8 cellular contexts compared by ENCODE assay signal in genomic region chr16:67013823-67014640, GRCh38. TPM values are rescaled to one million over a fixed set of nuclear protein-coding genes. Genes with fewer than 3 reads are reported as not detected.
A peak's percentile ranks its signal among the peaks of the same experiment; 100 is the strongest.
DNase-seq lines count a peak whose midpoint lies in the region; ATAC-seq and TF ChIP-seq lines count a peak whose summit lies in the region.

No MANE protein-coding gene starts in this region.

- intact Hi-C loops in CD4-positive, alpha-beta T cell (cut with DNase I, micrococcal nuclease), result loop anchor here in 1 of 2 experiments (10.0 kb wide), 1 partner anchor 171 kb away; the partner anchor contains the start of gene MATCAP1
- intact Hi-C loops in activated T-helper 2 cell treated with anti-CD3 and anti-CD28 coated beads, Interferon-gamma antibody, Interleukin-2, Interleukin-4, amounts not matched to agents 10 μg/mL and 5 μg/mL and 100 μg/mL, durations not matched to agents 14 hours and 24 hours and 36 hours (cut with micrococcal nuclease), result loop anchor here (2.0 to 10.0 kb wide), 3 partner anchors 29 to 171 kb away; partner anchors contain the start of gene MATCAP1

- H2AFZ ChIP-seq in OCI-LY1 (ENCODE audit: low read length), result no peak overlapping the region

- H3K9me2 ChIP-seq in OCI-LY1 (ENCODE audit: low read depth, low read length), result no peaks in the 10 kb centered on the region

- H3K4me3 ChIP-seq in OCI-LY1 (ENCODE audit: low read depth, low read length, poor library complexity, severe bottlenecking) (peak overlapping the region; percentile 55), fibroblast of villous mesenchyme (ENCODE audit: low read depth, low read length) (peak overlapping the region; percentile 55)

- CTCF ChIA-PET in CD4-positive, alpha-beta T cell (lab: Charles Lee), result interaction anchor here (1.0 to 2.2 kb wide), 8 partner anchors 17 to 171 kb away, joined by 3 to 13 read pairs (median 4); no protein-coding TSS in a partner anchor

- ATAC-seq in CD4-positive, alpha-beta T cell (ENCODE audit: poor library complexity), result peak; percentile 55
- peak; percentile 72 for ATAC-seq in stimulated activated naive CD8-positive, alpha-beta T cell treated with anti-CD3 and anti-CD28 coated beads, Interleukin-15, amount 100 ng/mL, for 72 hours
- ATAC-seq in HG03469 (IDR thresholded peaks at IDR 0.05; ENCODE audit: unreplicated experiment), result no peak

- no peaks in the 10 kb centered on the region for H3K27me3 ChIP-seq in CD4-positive, alpha-beta T cell (ENCODE audit: control insufficient read depth, insufficient read depth, low read length)
- 0 out of 2 replicates have a peak, but pooled peaks cover 4% of the 10 kb centered on the region for H3K27me3 ChIP-seq in OCI-LY1 (ENCODE audit: insufficient read depth, low read length)

- no peaks in the 10 kb centered on the region for H3K9me3 Mint-ChIP-seq in CD4-positive, alpha-beta T cell
- H3K9me3 Mint-ChIP-seq in activated T-helper 2 cell treated with anti-CD3 and anti-CD28 coated beads, Interferon-gamma antibody, Interleukin-2, Interleukin-4, amounts not matched to agents 10 μg/mL and 5 μg/mL and 100 μg/mL, durations not matched to agents 14 hours and 24 hours and 36 hours, result no peaks in the 10 kb centered on the region
- no peaks in the 10 kb centered on the region for H3K9me3 Mint-ChIP-seq in nephron progenitor cell
- no peaks in the 10 kb centered on the region for H3K9me3 Mint-ChIP-seq in stimulated activated naive CD8-positive, alpha-beta T cell treated with anti-CD3 and anti-CD28 coated beads, Interleukin-15, amount 100 ng/mL, for 72 hours

- no peaks in the 10 kb centered on the region for H4K20me1 ChIP-seq in OCI-LY1 (ENCODE audit: insufficient read depth, low read length)

- no peaks in the 10 kb centered on the region; the same call in 1 of the 2 replicates for H3K36me3 ChIP-seq in OCI-LY1 (ENCODE audit: insufficient read depth, low read length)

- POLR2A ChIA-PET in CD4-positive, alpha-beta T cell (lab: Charles Lee), result interaction anchor here (0.6 to 3.0 kb wide), 17 partner anchors 9 to 859 kb away, joined by 3 to 34 read pairs (median 3); partner anchors contain the start of genes CBFB, FBXL8, NAE1 and TRADD

- H3K27ac Mint-ChIP-seq in CD4-positive, alpha-beta T cell, result no peak overlapping the region
- peak overlapping the region; percentile 95 for H3K27ac Mint-ChIP-seq in activated T-helper 2 cell treated with anti-CD3 and anti-CD28 coated beads, Interferon-gamma antibody, Interleukin-2, Interleukin-4, amounts not matched to agents 10 μg/mL and 5 μg/mL and 100 μg/mL, durations not matched to agents 14 hours and 24 hours and 36 hours
- no peak overlapping the region for H3K27ac Mint-ChIP-seq in nephron progenitor cell
- H3K27ac Mint-ChIP-seq in stimulated activated naive CD8-positive, alpha-beta T cell treated with anti-CD3 and anti-CD28 coated beads, Interleukin-15, amount 100 ng/mL, for 72 hours, result peak overlapping the region; percentile 89 to 96

- DNase-seq in CD4-positive, alpha-beta T cell, result peak; percentile 31 to 71 (median 58)
- DNase-seq in H4 (ENCODE audit: low spot score) (peak; percentile 47), fibroblast of villous mesenchyme (ENCODE audit: low read depth) (peak; percentile 53), nephron progenitor cell (peak; percentile 87)
- DNase-seq in activated T-helper 2 cell treated with anti-CD3 and anti-CD28 coated beads, Interferon-gamma antibody, Interleukin-2, Interleukin-4, amounts not matched to agents 10 μg/mL and 5 μg/mL and 100 μg/mL, durations not matched to agents 14 hours and 24 hours and 36 hours (ENCODE audit: low spot score), result peak; percentile 79
- peak; percentile 87 to 89 for DNase-seq in stimulated activated naive CD8-positive, alpha-beta T cell treated with anti-CD3 and anti-CD28 coated beads, Interleukin-15, amount 100 ng/mL, for 72 hours

- H3F3A ChIP-seq in OCI-LY1 (ENCODE audit: insufficient read depth, low read length), result no peaks in the 10 kb centered on the region

- no peaks in the 10 kb centered on the region for H3K36me3 Mint-ChIP-seq in CD4-positive, alpha-beta T cell (ENCODE audit: low read depth)
- peaks cover 13% of the 10 kb centered on the region for H3K36me3 Mint-ChIP-seq in activated T-helper 2 cell treated with anti-CD3 and anti-CD28 coated beads, Interferon-gamma antibody, Interleukin-2, Interleukin-4, amounts not matched to agents 10 μg/mL and 5 μg/mL and 100 μg/mL, durations not matched to agents 14 hours and 24 hours and 36 hours (ENCODE audit: low read depth)
- no peaks in the 10 kb centered on the region for H3K36me3 Mint-ChIP-seq in nephron progenitor cell (ENCODE audit: low read depth)

- H3K4me3 Mint-ChIP-seq in CD4-positive, alpha-beta T cell, result peak overlapping the region; percentile 87
- H3K4me3 Mint-ChIP-seq in activated T-helper 2 cell treated with anti-CD3 and anti-CD28 coated beads, Interferon-gamma antibody, Interleukin-2, Interleukin-4, amounts not matched to agents 10 μg/mL and 5 μg/mL and 100 μg/mL, durations not matched to agents 14 hours and 24 hours and 36 hours (ENCODE audit: low read depth), result peak overlapping the region; percentile 90
- H3K4me3 Mint-ChIP-seq in nephron progenitor cell, result peak overlapping the region; percentile 71
- peak overlapping the region; percentile 89 to 95 for H3K4me3 Mint-ChIP-seq in stimulated activated naive CD8-positive, alpha-beta T cell treated with anti-CD3 and anti-CD28 coated beads, Interleukin-15, amount 100 ng/mL, for 72 hours

- no peaks in the 10 kb centered on the region for H3K79me2 ChIP-seq in OCI-LY1 (ENCODE audit: insufficient read depth, low read length)

- no peak for TF ChIP-seq CTCF in CD4-positive, alpha-beta T cell (IDR thresholded peaks at IDR 0.05)
- TF ChIP-seq CTCF in OCI-LY1 (IDR thresholded peaks at IDR 0.05; ENCODE audit: low read length), result no peak
- peak; percentile 22 for TF ChIP-seq CTCF in fibroblast of villous mesenchyme (IDR thresholded peaks at IDR 0.05; ENCODE audit: insufficient read depth, low read depth, low read length)
- no peak for TF ChIP-seq CTCF in nephron progenitor cell (IDR thresholded peaks at IDR 0.05)

- H3K4me1 Mint-ChIP-seq in CD4-positive, alpha-beta T cell (ENCODE audit: low read depth), result no peaks in the 10 kb centered on the region
- H3K4me1 Mint-ChIP-seq in activated T-helper 2 cell treated with anti-CD3 and anti-CD28 coated beads, Interferon-gamma antibody, Interleukin-2, Interleukin-4, amounts not matched to agents 10 μg/mL and 5 μg/mL and 100 μg/mL, durations not matched to agents 14 hours and 24 hours and 36 hours (ENCODE audit: low read depth), result peaks cover 48% of the 10 kb centered on the region
- peaks cover 44% of the 10 kb centered on the region for H3K4me1 Mint-ChIP-seq in nephron progenitor cell
- H3K4me1 Mint-ChIP-seq in stimulated activated naive CD8-positive, alpha-beta T cell treated with anti-CD3 and anti-CD28 coated beads, Interleukin-15, amount 100 ng/mL, for 72 hours, result peaks cover 48% of the 10 kb centered on the region

- H3K4me1 ChIP-seq in OCI-LY1 (ENCODE audit: insufficient read depth, low read length, severe bottlenecking), result peaks cover 13% of the 10 kb centered on the region

- H3K9ac ChIP-seq in OCI-LY1 (ENCODE audit: low read length), result peak overlapping the region; percentile 40; the same call in 1 of the 2 replicates

- H3K9me3 ChIP-seq in CD4-positive, alpha-beta T cell (ENCODE audit: control insufficient read depth, low read length), result no peaks in the 10 kb centered on the region
- no peaks in the 10 kb centered on the region for H3K9me3 ChIP-seq in OCI-LY1 (ENCODE audit: low read length)

- H3K27me3 Mint-ChIP-seq in CD4-positive, alpha-beta T cell, result no peaks in the 10 kb centered on the region
- H3K27me3 Mint-ChIP-seq in activated T-helper 2 cell treated with anti-CD3 and anti-CD28 coated beads, Interferon-gamma antibody, Interleukin-2, Interleukin-4, amounts not matched to agents 10 μg/mL and 5 μg/mL and 100 μg/mL, durations not matched to agents 14 hours and 24 hours and 36 hours (ENCODE audit: low read depth), result no peaks in the 10 kb centered on the region
- peaks cover 49% of the 10 kb centered on the region for H3K27me3 Mint-ChIP-seq in nephron progenitor cell (ENCODE audit: low read depth, poor library complexity)
- no peaks in the 10 kb centered on the region for H3K27me3 Mint-ChIP-seq in stimulated activated naive CD8-positive, alpha-beta T cell treated with anti-CD3 and anti-CD28 coated beads, Interleukin-15, amount 100 ng/mL, for 72 hours

- no peak overlapping the region for H3K27ac ChIP-seq in CD4-positive, alpha-beta T cell (ENCODE audit: low read depth, low read length)
- no peak overlapping the region for H3K27ac ChIP-seq in OCI-LY1 (ENCODE audit: low read depth, low read length, poor library complexity, severe bottlenecking)

- H3K4me2 ChIP-seq in OCI-LY1 (ENCODE audit: low read length), result peak overlapping the region; percentile 71

RNA-seq across cellular contexts. Expression of gene CBFB, which starts 14.9 kb away (rescaled TPM):
- total RNA-seq in CD4-positive, alpha-beta T cell, result 10 to 100 TPM; 58.8 to 59.6 TPM
- total RNA-seq in H4 (2014; rRNA removed; shearing (Covaris generic)), result 68.0 and 81.0 TPM in 2 replicates
- 156 and 159 TPM in 2 replicates for total RNA-seq in activated T-helper 2 cell treated with anti-CD3 and anti-CD28 coated beads, Interferon-gamma antibody, Interleukin-2, Interleukin-4, amounts not matched to agents 10 μg/mL and 5 μg/mL and 100 μg/mL, durations not matched to agents 14 hours and 24 hours and 36 hours
- 71.8 and 91.5 TPM in 2 replicates for total RNA-seq in fibroblast of villous mesenchyme

RNA-seq across cellular contexts. Expression of gene CES4A, which starts 25.6 kb away (rescaled TPM):
- 10 to 100 TPM; 14.9 to 16.0 TPM for total RNA-seq in CD4-positive, alpha-beta T cell
- total RNA-seq in H4 (2014; rRNA removed; shearing (Covaris generic)), result not detected in 2 replicates
- total RNA-seq in activated T-helper 2 cell treated with anti-CD3 and anti-CD28 coated beads, Interferon-gamma antibody, Interleukin-2, Interleukin-4, amounts not matched to agents 10 μg/mL and 5 μg/mL and 100 μg/mL, durations not matched to agents 14 hours and 24 hours and 36 hours, result 29.8 and 30.1 TPM in 2 replicates
- total RNA-seq in fibroblast of villous mesenchyme, result 1.9 and 4.3 TPM in 2 replicates

RNA-seq across cellular contexts. Expression of gene CES3, which starts 53.0 kb away (rescaled TPM):
- total RNA-seq in CD4-positive, alpha-beta T cell, result 1 to 10 TPM; 1.1 to 1.3 TPM
- 0.68 and 1.2 TPM in 2 replicates for total RNA-seq in H4 (2014; rRNA removed; shearing (Covaris generic))
- total RNA-seq in activated T-helper 2 cell treated with anti-CD3 and anti-CD28 coated beads, Interferon-gamma antibody, Interleukin-2, Interleukin-4, amounts not matched to agents 10 μg/mL and 5 μg/mL and 100 μg/mL, durations not matched to agents 14 hours and 24 hours and 36 hours, result 9.4 and 10.6 TPM in 2 replicates
- 0.32 TPM in 1 of 2 replicates, not detected in the other for total RNA-seq in fibroblast of villous mesenchyme

Comparison
In these comparisons a context has a peak if more than half of its experiments do, and no peak if none do; other contexts are left out.
1. H3K27ac Mint-ChIP-seq: peak in activated T-helper 2 cell treated with anti-CD3 and anti-CD28 coated beads, Interferon-gamma antibody, Interleukin-2, Interleukin-4, amounts not matched to agents 10 μg/mL and 5 μg/mL and 100 μg/mL, durations not matched to agents 14 hours and 24 hours and 36 hours (single experiment) and stimulated activated naive CD8-positive, alpha-beta T cell treated with anti-CD3 and anti-CD28 coated beads, Interleukin-15, amount 100 ng/mL, for 72 hours (2 of 2); none in CD4-positive, alpha-beta T cell (single experiment) and nephron progenitor cell (single experiment).
2. Peak in every context shown above with its lines, with median percentiles within 50 percentile points of each other: DNase-seq and H3K4me3 Mint-ChIP-seq.